9 cellular contexts compared by ENCODE assay signal in genomic region chr19:35902870-35903475, GRCh38. TPM values are rescaled to one million over a fixed set of nuclear protein-coding genes. Genes with fewer than 3 reads are reported as not detected.
DNase-seq lines count a peak whose midpoint lies in the region; ATAC-seq lines count a peak whose summit lies in the region.
"Had no signal": no experiment of that assay in that cellular context is flagged by ENCODE, and none has a peak within 500 bp of the region (broad histone marks: within the 10 kb centered on the region; RNA-seq: fewer than 3 reads in every experiment).

No MANE protein-coding gene starts in this region.

- no peak for DNase-seq in activated CD8-positive, alpha-beta memory T cell treated with anti-CD3 and anti-CD28 coated beads, Interleukin-2, amount 10 ng/mL, durations not matched to agents 7 days and 5 days
- DNase-seq in activated CD8-positive, alpha-beta memory T cell treated with anti-CD3 and anti-CD28 coated beads for 24 hours: no peak
- no peak for DNase-seq in substantia nigra (lab: John Stamatoyannopoulos, UW)
- no peak for DNase-seq in foreskin melanocyte
- DNase-seq: cortex of kidney had no signal

- peak overlapping the region; percentile 37 for H3K27ac ChIP-seq in substantia nigra (ENCODE audit: low read depth, low read length, poor library complexity, severe bottlenecking)

- peaks cover 13% of the 10 kb centered on the region for H3K36me3 Mint-ChIP-seq in activated CD8-positive, alpha-beta memory T cell treated with anti-CD3 and anti-CD28 coated beads, Interleukin-2, amount 10 ng/mL, durations not matched to agents 7 days and 5 days
- peaks cover 28% of the 10 kb centered on the region for H3K36me3 Mint-ChIP-seq in activated T-helper 17 cell treated with anti-CD3 and anti-CD28 coated beads, Interleukin-2, amount 50 U/mL, for 72 hours (ENCODE audit: low read depth)

- no peaks in the 10 kb centered on the region for H3K9me3 Mint-ChIP-seq in activated CD8-positive, alpha-beta memory T cell treated with anti-CD3 and anti-CD28 coated beads, Interleukin-2, amount 10 ng/mL, durations not matched to agents 7 days and 5 days (ENCODE audit: low read depth)
- H3K9me3 Mint-ChIP-seq in activated T-helper 17 cell treated with anti-CD3 and anti-CD28 coated beads, Interleukin-2, amount 50 U/mL, for 72 hours: no peaks in the 10 kb centered on the region

- H3K27me3 Mint-ChIP-seq in activated CD8-positive, alpha-beta memory T cell treated with anti-CD3 and anti-CD28 coated beads, Interleukin-2, amount 10 ng/mL, durations not matched to agents 7 days and 5 days: no peaks in the 10 kb centered on the region
- no peaks in the 10 kb centered on the region for H3K27me3 Mint-ChIP-seq in activated T-helper 17 cell treated with anti-CD3 and anti-CD28 coated beads, Interleukin-2, amount 50 U/mL, for 72 hours

- CTCF ChIA-PET in activated CD8-positive, alpha-beta memory T cell treated with anti-CD3 and anti-CD28 coated beads, Interleukin-2, amount 10 ng/mL, durations not matched to agents 7 days and 5 days (lab: Charles Lee): interaction anchor here (1.2 to 3.9 kb wide), 5 partner anchors 21 to 206 kb away, joined by 3 to 12 read pairs (median 8); partner anchors contain the start of genes PSENEN and U2AF1L4

- H3K27ac Mint-ChIP-seq in activated CD8-positive, alpha-beta memory T cell treated with anti-CD3 and anti-CD28 coated beads, Interleukin-2, amount 10 ng/mL, durations not matched to agents 7 days and 5 days: peak overlapping the region; percentile 97
- H3K27ac Mint-ChIP-seq in activated T-helper 17 cell treated with anti-CD3 and anti-CD28 coated beads, Interleukin-2, amount 50 U/mL, for 72 hours: peak overlapping the region; percentile 64

- peak overlapping the region; percentile 78 for H3K4me3 Mint-ChIP-seq in activated CD8-positive, alpha-beta memory T cell treated with anti-CD3 and anti-CD28 coated beads, Interleukin-2, amount 10 ng/mL, durations not matched to agents 7 days and 5 days
- H3K4me3 Mint-ChIP-seq in activated T-helper 17 cell treated with anti-CD3 and anti-CD28 coated beads, Interleukin-2, amount 50 U/mL, for 72 hours: peak overlapping the region; percentile 81

- H3K9me3 ChIP-seq in iPS-18c (ENCODE audit: control insufficient read depth, insufficient read depth, low read length): no peaks in the 10 kb centered on the region

- peak overlapping the region; percentile 57 for H3K4me3 ChIP-seq in iPS-18c (ENCODE audit: insufficient read depth, low read depth, low read length)

- ATAC-seq in activated CD8-positive, alpha-beta memory T cell treated with anti-CD3 and anti-CD28 coated beads, Interleukin-2, amount 10 ng/mL, durations not matched to agents 7 days and 5 days: no peak
- ATAC-seq in activated T-helper 17 cell treated with anti-CD3 and anti-CD28 coated beads, Interleukin-2, amount 50 U/mL, for 72 hours (replicated peaks): no peak
- ATAC-seq in GM21528 (IDR thresholded peaks at IDR 0.05; ENCODE audit: low FRiP score, unreplicated experiment) (no peak), GM21367 (IDR thresholded peaks at IDR 0.05; ENCODE audit: unreplicated experiment) (no peak)

- H3K4me1 Mint-ChIP-seq in activated CD8-positive, alpha-beta memory T cell treated with anti-CD3 and anti-CD28 coated beads, Interleukin-2, amount 10 ng/mL, durations not matched to agents 7 days and 5 days: peaks cover 39% of the 10 kb centered on the region
- H3K4me1 Mint-ChIP-seq in activated T-helper 17 cell treated with anti-CD3 and anti-CD28 coated beads, Interleukin-2, amount 50 U/mL, for 72 hours: peaks cover 26% of the 10 kb centered on the region

RNA-seq across cellular contexts. Expression of gene HCST, which starts 0.6 kb away (rescaled TPM):
- total RNA-seq in activated CD8-positive, alpha-beta memory T cell treated with anti-CD3 and anti-CD28 coated beads, Interleukin-2, amount 10 ng/mL, durations not matched to agents 7 days and 5 days: 100 to 1,000 TPM; 184 to 195 TPM
- total RNA-seq in activated T-helper 17 cell treated with anti-CD3 and anti-CD28 coated beads, Interleukin-2, amount 50 U/mL, for 72 hours: 10 to 100 TPM; 45.5 to 47.6 TPM

RNA-seq across cellular contexts. Expression of gene NFKBID, which starts 2.6 kb away (rescaled TPM):
- total RNA-seq in activated CD8-positive, alpha-beta memory T cell treated with anti-CD3 and anti-CD28 coated beads, Interleukin-2, amount 10 ng/mL, durations not matched to agents 7 days and 5 days: 10 to 100 TPM; 52.7 to 52.9 TPM
- total RNA-seq in activated T-helper 17 cell treated with anti-CD3 and anti-CD28 coated beads, Interleukin-2, amount 50 U/mL, for 72 hours: 100 to 1,000 TPM in 1 of 2 donors, 10 to 100 TPM in 1; 35.8 to 113 TPM

RNA-seq across cellular contexts. Expression of gene TYROBP, which starts 5.1 kb away (rescaled TPM):
- total RNA-seq in activated CD8-positive, alpha-beta memory T cell treated with anti-CD3 and anti-CD28 coated beads, Interleukin-2, amount 10 ng/mL, durations not matched to agents 7 days and 5 days: under 1 TPM in 1 of 2 experiments, not detected in 1; 0.96 TPM
- total RNA-seq in activated T-helper 17 cell treated with anti-CD3 and anti-CD28 coated beads, Interleukin-2, amount 50 U/mL, for 72 hours: not detected

RNA-seq across cellular contexts. Expression of gene LRFN3, which starts 33.2 kb away (rescaled TPM):
- total RNA-seq in activated CD8-positive, alpha-beta memory T cell treated with anti-CD3 and anti-CD28 coated beads, Interleukin-2, amount 10 ng/mL, durations not matched to agents 7 days and 5 days: 10 to 100 TPM; 11.9 TPM
- 10 to 100 TPM in 1 of 2 donors, 1 to 10 TPM in 1; 9.8 to 15.1 TPM for total RNA-seq in activated T-helper 17 cell treated with anti-CD3 and anti-CD28 coated beads, Interleukin-2, amount 50 U/mL, for 72 hours

RNA-seq across cellular contexts. Expression of gene APLP1, which starts 34.6 kb away (rescaled TPM):
- 1 to 10 TPM; 1.5 to 2.0 TPM for total RNA-seq in activated CD8-positive, alpha-beta memory T cell treated with anti-CD3 and anti-CD28 coated beads, Interleukin-2, amount 10 ng/mL, durations not matched to agents 7 days and 5 days
- total RNA-seq in activated T-helper 17 cell treated with anti-CD3 and anti-CD28 coated beads, Interleukin-2, amount 50 U/mL, for 72 hours: 1 to 10 TPM; 2.3 to 2.6 TPM
